In the genomic region with DNA sequence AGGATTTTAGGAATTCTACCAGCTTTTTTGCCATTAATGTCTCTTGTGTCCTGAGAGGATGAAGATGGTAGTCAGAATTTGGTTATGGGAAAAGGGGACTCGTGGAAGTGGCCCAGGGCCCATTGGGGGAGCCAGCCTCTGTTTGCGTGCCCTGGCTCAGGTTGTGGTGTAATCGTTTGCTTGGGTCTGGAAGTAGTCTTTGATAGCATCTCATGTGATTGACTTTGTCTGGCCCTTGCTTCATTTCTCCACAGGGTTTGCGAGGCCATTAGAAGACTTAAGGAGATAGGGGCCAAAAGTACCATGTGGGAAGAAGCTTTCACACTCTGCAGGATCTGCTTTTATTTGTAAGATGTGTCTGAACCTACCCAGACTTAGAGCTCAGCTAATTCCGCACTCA, we compare ENCODE assay signal across 22 cellular contexts.
DNase-seq lines count a peak whose midpoint lies in the region; ATAC-seq, FAIRE-seq and TF ChIP-seq lines count a peak whose summit lies in the region.
"Had no signal": no experiment of that assay in that cellular context is flagged by ENCODE, and none has a peak within 500 bp of the region (broad histone marks: within the 10 kb centered on the region; RNA-seq: fewer than 3 reads in every experiment).

No MANE protein-coding gene starts in this region.

- H3K27me3 ChIP-seq in mesendoderm (ENCODE audit: insufficient read depth, low read length, poor library complexity), result no peaks in the 10 kb centered on the region
- H3K27me3 ChIP-seq in PC-3 (ENCODE audit: low read length), result no peaks in the 10 kb centered on the region

- H4K8ac ChIP-seq in mesendoderm (ENCODE audit: low read depth, low read length), result no peak overlapping the region

- TF ChIP-seq CTCF in fibroblast of villous mesenchyme (IDR thresholded peaks at IDR 0.05; ENCODE audit: insufficient read depth, low read depth, low read length) (no peak), PC-3 (conservative IDR thresholded peaks at IDR 0.05; ENCODE audit: low read depth, low read length) (no peak)

- H2BK120ac ChIP-seq in mesendoderm (ENCODE audit: low read depth, low read length), result no peak overlapping the region

- no peak overlapping the region for H3K56ac ChIP-seq in mesendoderm (ENCODE audit: low read length)

- CTCF ChIA-PET in PC-3 (lab: Charles Lee), result no interaction called here

- H2BK15ac ChIP-seq in mesendoderm (replicated peaks; ENCODE audit: low read depth), result no peak overlapping the region

- no peak overlapping the region for H3K23ac ChIP-seq in mesendoderm (ENCODE audit: low read length)

- H3K4ac ChIP-seq in mesendoderm (ENCODE audit: low read depth, low read length), result no peak overlapping the region

- DNase-seq in ELF-1 (ENCODE audit: low read depth, low spot score), result peak; percentile 26
- peak; percentile 53 for DNase-seq in fibroblast of villous mesenchyme (ENCODE audit: low read depth)
- peak; percentile 90 for DNase-seq in mesendoderm
- no peak for DNase-seq in PC-3
- no peak for DNase-seq in activated CD4-positive, alpha-beta T cell treated with anti-CD3 and anti-CD28 coated beads, Interleukin-2, amount 50 U/mL, for 1 hour
- no peak for DNase-seq in T1000 (lab: John Stamatoyannopoulos, UW)
- DNase-seq: AML-193; C1 segment of cervical spinal cord; CD8-positive, alpha-beta T cell; DND-41; GOT3; KG1; NCI-H1694 treated with DMSO at 0.1 percent for 48 hours; NCI-H2081 treated with DMSO at 0.1 percent for 48 hours; NCI-H2171 treated with DMSO at 0.1 percent for 48 hours; NCI-H446; NCI-H526 treated with DMSO at 0.1 percent for 48 hours; RPMI8226; SHP77 had no signal

- no peak for ATAC-seq in PC-3
- ATAC-seq: CD8-positive, alpha-beta T cell; HCT116 had no signal

- no peak overlapping the region for H4K5ac ChIP-seq in mesendoderm (ENCODE audit: low read length)

- intact Hi-C loops in PC-3 (cut with micrococcal nuclease), result no loop called here

- BruUV-seq in PC-3 (replicated peaks; lab: Mats Ljungman, UMichigan), result no TSS peak

- H3K79me1 ChIP-seq in mesendoderm (ENCODE audit: low read length), result no peaks in the 10 kb centered on the region

- no peak overlapping the region for H2AFZ ChIP-seq in PC-3 (ENCODE audit: low read length)

- no peak overlapping the region for H3K18ac ChIP-seq in mesendoderm (ENCODE audit: low read length)

- H3K27ac ChIP-seq in mesendoderm (ENCODE audit: low read depth, low read length), result no peak overlapping the region
- H3K27ac ChIP-seq in PC-3 (ENCODE audit: low read length), result no peak overlapping the region

- H3K4me2 ChIP-seq in mesendoderm (ENCODE audit: low read length) (no peak overlapping the region), PC-3 (ENCODE audit: low read length) (no peak overlapping the region)

- H3K79me2 ChIP-seq in mesendoderm (ENCODE audit: control insufficient read depth, insufficient read depth, low read length) (no peaks in the 10 kb centered on the region), PC-3 (ENCODE audit: low read length) (no peaks in the 10 kb centered on the region)

- H3K4me1 ChIP-seq in mesendoderm (ENCODE audit: control insufficient read depth, low read depth, low read length), result peaks cover 2% of the 10 kb centered on the region
- no peaks in the 10 kb centered on the region for H3K4me1 ChIP-seq in PC-3 (ENCODE audit: insufficient read depth, low read length)

- no CpG with 5 or more reads among the region's 5 CpGs for WGBS in mesendoderm (ENCODE audit: extremely low coverage, insufficient coverage, low lambda C conversion rate)

- no peak overlapping the region for H2AK5ac ChIP-seq in mesendoderm (ENCODE audit: low read length)

- H3K9ac ChIP-seq in mesendoderm (ENCODE audit: low read length), result no peak overlapping the region
- no peak overlapping the region for H3K9ac ChIP-seq in PC-3 (ENCODE audit: low read length)

- H3K9me2 ChIP-seq in PC-3 (replicated peaks; ENCODE audit: low read length), result no peaks in the 10 kb centered on the region

- H3K36me3 ChIP-seq in mesendoderm (ENCODE audit: control insufficient read depth, insufficient read depth, low read length) (no peaks in the 10 kb centered on the region), PC-3 (ENCODE audit: low read depth, low read length) (no peaks in the 10 kb centered on the region)

- POLR2A ChIA-PET in PC-3 (lab: Charles Lee; ENCODE audit: unreplicated experiment), result no interaction called here

- no peaks in the 10 kb centered on the region for H4K20me1 ChIP-seq in PC-3 (ENCODE audit: low read length)

- peak; percentile 55 for FAIRE-seq in TTC549 (lab: Jason Lieb, UNC)
- FAIRE-seq: GM18507 had no signal

- H3K4me3 ChIP-seq in fibroblast of villous mesenchyme (ENCODE audit: low read depth, low read length), result no peak overlapping the region
- H3K4me3 ChIP-seq in mesendoderm (ENCODE audit: low read length), result no peak overlapping the region
- H3K4me3 ChIP-seq in PC-3 (ENCODE audit: low read length), result no peak overlapping the region

- H2BK5ac ChIP-seq in mesendoderm (ENCODE audit: low read length), result no peak overlapping the region

- H3K9me3 ChIP-seq in PC-3 (ENCODE audit: low read length), result no peaks in the 10 kb centered on the region

- H3F3A ChIP-seq in PC-3 (ENCODE audit: low read length, unreplicated experiment), result no peaks in the 10 kb centered on the region

Comparison
In these comparisons a context has a peak if more than half of its experiments do, and no peak if none do; other contexts are left out.
1. DNase-seq: peak in ELF-1 (single experiment), fibroblast of villous mesenchyme (single experiment) and mesendoderm (single experiment); none in PC-3 (single experiment), activated CD4-positive, alpha-beta T cell treated with anti-CD3 and anti-CD28 coated beads, Interleukin-2, amount 50 U/mL, for 1 hour (single experiment) and T1000 (single experiment).